In genomic region chr2:227513113-227513512, GRCh38 we compare ENCODE assay signal across 18 cellular contexts. TPM values are rescaled to one million over a fixed set of nuclear protein-coding genes. Genes with fewer than 3 reads are reported as not detected.
DNase-seq lines count a peak whose midpoint lies in the region; ATAC-seq and TF ChIP-seq lines count a peak whose summit lies in the region.
"Had no signal": no experiment of that assay in that cellular context is flagged by ENCODE, and none has a peak within 500 bp of the region (broad histone marks: within the 10 kb centered on the region; RNA-seq: fewer than 3 reads in every experiment).

No MANE protein-coding gene starts in this region.

- no peak overlapping the region for H2BK5ac ChIP-seq in mesendoderm (ENCODE audit: low read length)
- no peak overlapping the region for H2BK5ac ChIP-seq in neuronal stem cell (ENCODE audit: low read length)

- no peak overlapping the region for H4K91ac ChIP-seq in neuronal stem cell (ENCODE audit: low read depth, low read length, poor library complexity)

- H3K9ac ChIP-seq in GM23248 (no peak overlapping the region), endodermal cell (ENCODE audit: extremely low read depth, low read length, poor library complexity, severe bottlenecking) (no peak overlapping the region), mesendoderm (ENCODE audit: low read length) (no peak overlapping the region), neuronal stem cell (ENCODE audit: low read depth, low read length, poor library complexity) (no peak overlapping the region)

- H3K23ac ChIP-seq in mesendoderm (ENCODE audit: low read length) (no peak overlapping the region), neuronal stem cell (ENCODE audit: low read depth, low read length, poor library complexity) (no peak overlapping the region)

- H3K18ac ChIP-seq in mesendoderm (ENCODE audit: low read length) = no peak overlapping the region
- H3K18ac ChIP-seq in neuronal stem cell (ENCODE audit: low read length) = no peak overlapping the region

- H3K9me3 Mint-ChIP-seq in endodermal cell = no peaks in the 10 kb centered on the region

- H3K79me2 ChIP-seq in GM23248 (ENCODE audit: insufficient read depth) (peaks cover 100% of the 10 kb centered on the region), mesendoderm (ENCODE audit: control insufficient read depth, insufficient read depth, low read length) (peaks cover 63% of the 10 kb centered on the region)

- peaks cover 12% of the 10 kb centered on the region for H3K79me1 ChIP-seq in mesendoderm (ENCODE audit: low read length)
- H3K79me1 ChIP-seq in neuronal stem cell (ENCODE audit: low read depth, low read length) = no peaks in the 10 kb centered on the region

- H2BK15ac ChIP-seq in mesendoderm (replicated peaks; ENCODE audit: low read depth) (no peak overlapping the region), neuronal stem cell (ENCODE audit: low read length) (no peak overlapping the region)

- H3K27me3 ChIP-seq in GM23248 (replicated peaks; ENCODE audit: insufficient read depth) (no peaks in the 10 kb centered on the region), endodermal cell (ENCODE audit: control insufficient read depth, insufficient read depth, low read length, poor library complexity, severe bottlenecking) (no peaks in the 10 kb centered on the region), mesendoderm (ENCODE audit: insufficient read depth, low read length, poor library complexity) (no peaks in the 10 kb centered on the region), neuronal stem cell (ENCODE audit: control insufficient read depth in 3 of 3, insufficient read depth in 3 of 3, low read depth in 1 of 3, low read length in 3 of 3) (no peaks in the 10 kb centered on the region)
- H3K27me3 ChIP-seq: colonic mucosa had no signal

- H3K27me3 Mint-ChIP-seq in endodermal cell (ENCODE audit: insufficient read depth) = no peaks in the 10 kb centered on the region
- H3K27me3 Mint-ChIP-seq: activated CD8-positive, alpha-beta memory T cell treated with anti-CD3 and anti-CD28 coated beads, Interleukin-2, amount 10 ng/mL, durations not matched to agents 7 days and 5 days had no signal

- no peak overlapping the region for H2BK12ac ChIP-seq in neuronal stem cell (ENCODE audit: low read length)

- in situ Hi-C loops in GM23248 (cut with MboI) = no loop called here

- no peak overlapping the region for H3K4me3 Mint-ChIP-seq in endodermal cell
- H3K4me3 Mint-ChIP-seq: activated CD8-positive, alpha-beta memory T cell treated with anti-CD3 and anti-CD28 coated beads, Interleukin-2, amount 10 ng/mL, durations not matched to agents 7 days and 5 days had no signal

- H4K20me1 ChIP-seq in GM23248 (ENCODE audit: insufficient read depth) = peaks cover 55% of the 10 kb centered on the region

- peaks cover 72% of the 10 kb centered on the region for H3K4me1 Mint-ChIP-seq in endodermal cell

- no peak for ATAC-seq in HG03045 (IDR thresholded peaks at IDR 0.05; ENCODE audit: unreplicated experiment)
- ATAC-seq: activated CD8-positive, alpha-beta memory T cell treated with anti-CD3 and anti-CD28 coated beads, Interleukin-2, amount 10 ng/mL, durations not matched to agents 7 days and 5 days had no signal

- peaks cover 21% of the 10 kb centered on the region for H3F3A ChIP-seq in GM23248 (ENCODE audit: insufficient read depth)

- no peak for TF ChIP-seq CTCF in endodermal cell (conservative IDR thresholded peaks at IDR 0.05)

- H3K4me2 ChIP-seq in GM23248 (ENCODE audit: unreplicated experiment) (no peak overlapping the region), mesendoderm (ENCODE audit: low read length) (no peak overlapping the region), neuronal stem cell (ENCODE audit: insufficient read depth, low read length, poor library complexity, severe bottlenecking) (no peak overlapping the region)

- H3K36me3 ChIP-seq in GM23248 (ENCODE audit: low read depth) (no peaks in the 10 kb centered on the region; the same call in 1 of the 2 replicates), endodermal cell (ENCODE audit: control insufficient read depth, insufficient read depth, low read length) (no peaks in the 10 kb centered on the region), mesendoderm (ENCODE audit: control insufficient read depth, insufficient read depth, low read length) (no peaks in the 10 kb centered on the region), neuronal stem cell (replicated peaks in 1 of 2; ENCODE audit: control insufficient read depth in 2 of 2, insufficient read depth in 2 of 2, low read length in 2 of 2) (peaks cover 0 to 9% of the 10 kb centered on the region in 2 donors)
- H3K36me3 ChIP-seq: colonic mucosa had no signal

- no peak overlapping the region for H4K5ac ChIP-seq in mesendoderm (ENCODE audit: low read length)

- H3K9me2 ChIP-seq in GM23248 (ENCODE audit: insufficient read depth) = no peaks in the 10 kb centered on the region

- no peak overlapping the region for H3K4ac ChIP-seq in mesendoderm (ENCODE audit: low read depth, low read length)
- no peak overlapping the region for H3K4ac ChIP-seq in neuronal stem cell (ENCODE audit: low read length)

- H3K4me3 ChIP-seq in GM23248 = no peak overlapping the region
- H3K4me3 ChIP-seq in endodermal cell (ENCODE audit: low read length) = no peak overlapping the region
- no peak overlapping the region for H3K4me3 ChIP-seq in mesendoderm (ENCODE audit: low read length)
- H3K4me3 ChIP-seq in neuronal stem cell (ENCODE audit: low read length in 2 of 2) = no peak overlapping the region
- H3K4me3 ChIP-seq: colonic mucosa, lung had no signal

- H3K27ac ChIP-seq in GM23248 = no peak overlapping the region
- no peak overlapping the region for H3K27ac ChIP-seq in endodermal cell (ENCODE audit: low read depth, low read length)
- no peak overlapping the region for H3K27ac ChIP-seq in mesendoderm (ENCODE audit: low read depth, low read length)
- H3K27ac ChIP-seq in neuronal stem cell (replicated peaks; ENCODE audit: low read length) = no peak overlapping the region
- H3K27ac ChIP-seq: colonic mucosa had no signal

- 97 to 100% methylated on average over 1 of the region's 1 CpG for WGBS in GM23248 (ENCODE audit: low coverage in 1 of 2, low lambda C conversion rate in 2 of 2, missing lambda C conversion rate in 2 of 2), 2 experiments
- 79 to 100% methylated on average over 1 of the region's 1 CpG for WGBS in endodermal cell (ENCODE audit: insufficient coverage in 1 of 2, insufficient read length in 1 of 2), 2 experiments
- WGBS in mesendoderm (ENCODE audit: extremely low coverage, insufficient coverage, low lambda C conversion rate) = no CpG with 5 or more reads among the region's 1 CpG
- WGBS in neuronal stem cell (ENCODE audit: extremely low coverage in 2 of 2, insufficient read length in 2 of 2, insufficient replicate concordance in 1 of 2), 2 donors = no CpG with 5 or more reads among the region's 1 CpG

- no peak overlapping the region for H3K14ac ChIP-seq in neuronal stem cell (ENCODE audit: low read length)

- DNase-seq in AG20443 (ENCODE audit: low spot score) (peak; percentile 10), GM23248 (peak; percentile 29), endodermal cell (no peak), mesendoderm (peak; percentile 22), NCI-H524 treated with DMSO at 0.1 percent for 48 hours (lab: John Stamatoyannopoulos, UW) (no peak), NCI-H526 (lab: John Stamatoyannopoulos, UW) (no peak), neuronal stem cell (ENCODE audit: low spot score) (no peak)
- DNase-seq: activated CD4-positive, alpha-beta T cell treated with anti-CD3 and anti-CD28 coated beads for 1 hour; activated CD8-positive, alpha-beta memory T cell treated with anti-CD3 and anti-CD28 coated beads, Interleukin-2, amount 10 ng/mL, durations not matched to agents 7 days and 5 days; activated effector memory CD4-positive, alpha-beta T cell treated with anti-CD3 and anti-CD28 coated beads, Interleukin-2, amount 50 U/mL, for 16 hours; colonic mucosa; glutamatergic neuron; Karpas-422; NCI-H1105; NCI-H82; T-helper 9 cell had no signal

- no peak overlapping the region for H2AK5ac ChIP-seq in mesendoderm (ENCODE audit: low read length)
- H2AK5ac ChIP-seq in neuronal stem cell (ENCODE audit: low read depth, low read length) = no peak overlapping the region

- H3K27ac Mint-ChIP-seq in endodermal cell = peak overlapping the region; percentile 79
- H3K27ac Mint-ChIP-seq: activated CD8-positive, alpha-beta memory T cell treated with anti-CD3 and anti-CD28 coated beads, Interleukin-2, amount 10 ng/mL, durations not matched to agents 7 days and 5 days had no signal

- H3K4me1 ChIP-seq in GM23248 (ENCODE audit: insufficient read depth) (peaks cover 64% of the 10 kb centered on the region), endodermal cell (ENCODE audit: control insufficient read depth, insufficient read depth, low read length) (peaks cover 20% of the 10 kb centered on the region), mesendoderm (ENCODE audit: control insufficient read depth, low read depth, low read length) (peaks cover 9% of the 10 kb centered on the region), neuronal stem cell (ENCODE audit: control insufficient read depth in 2 of 2, insufficient read depth in 1 of 2, low read depth in 1 of 2, low read length in 2 of 2) (peaks cover 2 to 3% of the 10 kb centered on the region in 2 donors)

- H2BK120ac ChIP-seq in mesendoderm (ENCODE audit: low read depth, low read length) (no peak overlapping the region), neuronal stem cell (ENCODE audit: low read depth, low read length) (no peak overlapping the region)

- H4K8ac ChIP-seq in mesendoderm (ENCODE audit: low read depth, low read length) = no peak overlapping the region
- no peak overlapping the region for H4K8ac ChIP-seq in neuronal stem cell (ENCODE audit: low read depth, low read length)

- no peak overlapping the region for H3K56ac ChIP-seq in mesendoderm (ENCODE audit: low read length)

- H2AFZ ChIP-seq in GM23248 = no peak overlapping the region
- H2AFZ ChIP-seq in neuronal stem cell (ENCODE audit: low read length) = no peak overlapping the region

- no peaks in the 10 kb centered on the region for H3K9me3 ChIP-seq in GM23248 (ENCODE audit: low read depth)
- no peaks in the 10 kb centered on the region for H3K9me3 ChIP-seq in endodermal cell (ENCODE audit: control insufficient read depth, low read length)
- no peaks in the 10 kb centered on the region for H3K9me3 ChIP-seq in neuronal stem cell (replicated peaks in 1 of 2; ENCODE audit: control insufficient read depth in 2 of 2, insufficient read depth in 1 of 2, low read depth in 1 of 2, low read length in 2 of 2)
- H3K9me3 ChIP-seq: colonic mucosa had no signal

- H3K36me3 Mint-ChIP-seq in endodermal cell (ENCODE audit: low read depth) = no peaks in the 10 kb centered on the region

RNA-seq across cellular contexts. Expression of gene AGFG1, which starts 41.2 kb away (rescaled TPM):
- total RNA-seq in GM23248 (2014; rRNA removed; shearing (Covaris generic)) = 144 and 150 TPM in 2 replicates
- 14.0 and 16.5 TPM in 2 replicates for polyA plus RNA-seq in GM23248 (2016; fragmentation: Nextera tagmentation; extraction: Ambion mirVana)
- 10 to 100 TPM; 90.3 to 92.0 TPM for total RNA-seq in endodermal cell
- 67.5 TPM for polyA plus RNA-seq in endodermal cell (2013, experiment 1 of 2)
- 65.3 TPM for polyA plus RNA-seq in endodermal cell (2013, experiment 2 of 2)
- polyA plus RNA-seq in mesendoderm (2013, experiment 1 of 2) = 68.7 TPM
- polyA plus RNA-seq in mesendoderm (2013, experiment 2 of 2) = 69.9 TPM
- 46.2 TPM for polyA plus RNA-seq in neuronal stem cell (2013, experiment 1 of 2)
- polyA plus RNA-seq in neuronal stem cell (2013, experiment 2 of 2) = 47.7 TPM

Comparison
In these comparisons a context has a peak if more than half of its experiments do, and no peak if none do; other contexts are left out.
1. DNase-seq: peak in AG20443 (single experiment), GM23248 (single experiment) and mesendoderm (single experiment); none in endodermal cell (single experiment), NCI-H524 treated with DMSO at 0.1 percent for 48 hours (single experiment), NCI-H526 (0 of 2) and neuronal stem cell (single experiment).